ENCODE assay signal across 16 cellular contexts in the genomic region with DNA sequence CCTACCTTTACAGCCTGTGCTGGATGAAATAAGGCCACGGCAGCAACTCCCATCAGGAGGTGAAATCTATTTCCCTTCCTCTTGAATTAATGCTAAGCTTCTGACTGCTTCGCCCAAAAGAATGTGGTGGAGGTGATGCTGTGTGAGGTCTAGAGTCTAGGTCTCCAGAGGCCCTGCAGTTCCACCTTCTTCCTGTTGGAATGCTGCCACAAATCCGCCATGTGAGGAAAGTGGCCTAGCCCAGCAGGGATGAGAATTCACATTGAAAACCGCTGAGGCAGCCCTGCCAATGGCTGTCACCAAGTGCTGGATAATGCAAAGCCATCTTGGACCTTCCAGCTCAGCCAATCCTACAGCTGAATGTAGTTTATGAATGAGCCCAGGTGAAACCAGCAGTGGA. TPM values are rescaled to one million over a fixed set of nuclear protein-coding genes. Genes with fewer than 3 reads are reported as not detected.
DNase-seq lines count a peak whose midpoint lies in the region; ATAC-seq and TF ChIP-seq lines count a peak whose summit lies in the region.
"Had no signal": no experiment of that assay in that cellular context is flagged by ENCODE, and none has a peak within 500 bp of the region (broad histone marks: within the 10 kb centered on the region; RNA-seq: fewer than 3 reads in every experiment).

No MANE protein-coding gene starts in this region.

- no peak overlapping the region for H3K27ac Mint-ChIP-seq in endodermal cell
- H3K27ac Mint-ChIP-seq: activated T-helper 17 cell treated with anti-CD3 and anti-CD28 coated beads, Interleukin-2, amount 50 U/mL, for 72 hours; CD4-positive, alpha-beta memory T cell had no signal

- no peak overlapping the region for H3K4ac ChIP-seq in neuronal stem cell (ENCODE audit: low read length)

- no peak overlapping the region for H2AFZ ChIP-seq in neuronal stem cell (ENCODE audit: low read length)

- H3K18ac ChIP-seq in neuronal stem cell (ENCODE audit: low read length): peak overlapping the region; percentile 19

- peak; percentile 69 for TF ChIP-seq CTCF in endodermal cell (conservative IDR thresholded peaks at IDR 0.05)

- H2BK5ac ChIP-seq in neuronal stem cell (ENCODE audit: low read length): no peak overlapping the region

- no peaks in the 10 kb centered on the region for H3K36me3 ChIP-seq in endodermal cell (ENCODE audit: control insufficient read depth, insufficient read depth, low read length)
- H3K36me3 ChIP-seq in neuronal stem cell (replicated peaks in 1 of 2; ENCODE audit: control insufficient read depth in 2 of 2, insufficient read depth in 2 of 2, low read length in 2 of 2): peaks cover 0 to 6% of the 10 kb centered on the region in 2 donors
- H3K36me3 ChIP-seq: heart right ventricle, lower lobe of right lung, neutrophil had no signal

- no peaks in the 10 kb centered on the region for H3K36me3 Mint-ChIP-seq in endodermal cell (ENCODE audit: low read depth)
- H3K36me3 Mint-ChIP-seq: CD4-positive, alpha-beta memory T cell had no signal

- H3K14ac ChIP-seq in neuronal stem cell (ENCODE audit: low read length): no peak overlapping the region

- H3K4me2 ChIP-seq in neuronal stem cell (ENCODE audit: insufficient read depth, low read length, poor library complexity, severe bottlenecking): no peak overlapping the region

- WGBS in endodermal cell (ENCODE audit: insufficient coverage in 1 of 2, insufficient read length in 1 of 2), 2 experiments: 91% methylated on average over 4 of the region's 4 CpGs; no CpG with 5 or more reads in 1 of the 2 experiments
- no CpG with 5 or more reads among the region's 4 CpGs for WGBS in neuronal stem cell (ENCODE audit: extremely low coverage in 2 of 2, insufficient read length in 2 of 2, insufficient replicate concordance in 1 of 2), 2 donors

- H3K4me1 ChIP-seq in endodermal cell (ENCODE audit: control insufficient read depth, insufficient read depth, low read length): no peaks in the 10 kb centered on the region
- peaks cover 0 to 9% of the 10 kb centered on the region in 2 donors for H3K4me1 ChIP-seq in neuronal stem cell (ENCODE audit: control insufficient read depth in 2 of 2, insufficient read depth in 1 of 2, low read depth in 1 of 2, low read length in 2 of 2)

- no peaks in the 10 kb centered on the region for H3K27me3 Mint-ChIP-seq in endodermal cell (ENCODE audit: insufficient read depth)

- H3K27me3 ChIP-seq in endodermal cell (ENCODE audit: control insufficient read depth, insufficient read depth, low read length, poor library complexity, severe bottlenecking) (no peaks in the 10 kb centered on the region), neuronal stem cell (ENCODE audit: control insufficient read depth in 3 of 3, insufficient read depth in 3 of 3, low read depth in 1 of 3, low read length in 3 of 3) (no peaks in the 10 kb centered on the region)
- H3K27me3 ChIP-seq: heart right ventricle, neutrophil had no signal

- no peaks in the 10 kb centered on the region for H3K79me1 ChIP-seq in neuronal stem cell (ENCODE audit: low read depth, low read length)

- H2BK120ac ChIP-seq in neuronal stem cell (ENCODE audit: low read depth, low read length): no peak overlapping the region

- H3K23ac ChIP-seq in neuronal stem cell (ENCODE audit: low read depth, low read length, poor library complexity): no peak overlapping the region

- H4K91ac ChIP-seq in neuronal stem cell (ENCODE audit: low read depth, low read length, poor library complexity): no peak overlapping the region

- H2BK12ac ChIP-seq in neuronal stem cell (ENCODE audit: low read length): no peak overlapping the region

- H3K9me3 Mint-ChIP-seq in endodermal cell: no peaks in the 10 kb centered on the region
- H3K9me3 Mint-ChIP-seq: activated T-helper 17 cell treated with anti-CD3 and anti-CD28 coated beads, Interleukin-2, amount 50 U/mL, for 72 hours had no signal

- H3K27ac ChIP-seq in endodermal cell (ENCODE audit: low read depth, low read length) (no peak overlapping the region), neuronal stem cell (replicated peaks; ENCODE audit: low read length) (no peak overlapping the region)
- H3K27ac ChIP-seq: lower lobe of right lung, neutrophil had no signal

- no peak overlapping the region for H2BK15ac ChIP-seq in neuronal stem cell (ENCODE audit: low read length)

- H3K4me3 Mint-ChIP-seq in endodermal cell: no peak overlapping the region
- H3K4me3 Mint-ChIP-seq: activated T-helper 17 cell treated with anti-CD3 and anti-CD28 coated beads, Interleukin-2, amount 50 U/mL, for 72 hours; CD4-positive, alpha-beta memory T cell had no signal

- H3K4me3 ChIP-seq in endodermal cell (ENCODE audit: low read length): no peak overlapping the region
- H3K4me3 ChIP-seq in neuronal stem cell (ENCODE audit: low read length in 2 of 2): no peak overlapping the region
- H3K4me3 ChIP-seq: GM12878, heart right ventricle, lower lobe of right lung had no signal

- no peaks in the 10 kb centered on the region for H3K4me1 Mint-ChIP-seq in endodermal cell

- no peak overlapping the region for H3K9ac ChIP-seq in endodermal cell (ENCODE audit: extremely low read depth, low read length, poor library complexity, severe bottlenecking)
- H3K9ac ChIP-seq in neuronal stem cell (ENCODE audit: low read depth, low read length, poor library complexity): no peak overlapping the region

- H3K9me3 ChIP-seq in endodermal cell (ENCODE audit: control insufficient read depth, low read length) (no peaks in the 10 kb centered on the region), neuronal stem cell (replicated peaks in 1 of 2; ENCODE audit: control insufficient read depth in 2 of 2, insufficient read depth in 1 of 2, low read depth in 1 of 2, low read length in 2 of 2) (peaks cover 0 to 11% of the 10 kb centered on the region in 2 donors)
- H3K9me3 ChIP-seq: lower lobe of right lung, neutrophil had no signal

- ATAC-seq in GM18858 (IDR thresholded peaks at IDR 0.05; ENCODE audit: unreplicated experiment) (no peak), GM21825 (IDR thresholded peaks at IDR 0.05; ENCODE audit: unreplicated experiment) (no peak)
- ATAC-seq: activated T-helper 17 cell treated with anti-CD3 and anti-CD28 coated beads, Interleukin-2, amount 50 U/mL, for 72 hours; GM12878; lower lobe of right lung had no signal

- no peak overlapping the region for H2AK5ac ChIP-seq in neuronal stem cell (ENCODE audit: low read depth, low read length)

- peak; percentile 14 for DNase-seq in ELF-1 (ENCODE audit: low read depth, low spot score)
- DNase-seq in HT-29 (ENCODE audit: low spot score): peak; percentile 15
- peak; percentile 78 for DNase-seq in endodermal cell
- DNase-seq in neuronal stem cell (ENCODE audit: low spot score): no peak
- no peak for DNase-seq in retina
- no peak for DNase-seq in OCI-M2 (lab: John Stamatoyannopoulos, UW; ENCODE audit: unreplicated experiment)
- DNase-seq: activated CD4-positive, alpha-beta T cell treated with anti-CD3 and anti-CD28 coated beads for 48 hours; CD4-positive, alpha-beta memory T cell; heart right ventricle; lower lobe of right lung; SW 1271 had no signal

- H4K8ac ChIP-seq in neuronal stem cell (ENCODE audit: low read depth, low read length): no peak overlapping the region

RNA-seq across cellular contexts. Expression of gene RHOBTB1, which starts 28.0 kb away (rescaled TPM):
- 1.3 and 1.4 TPM in 2 replicates for total RNA-seq in HT-29 (2014; rRNA removed; shearing (Covaris generic))
- total RNA-seq in endodermal cell: 1 to 10 TPM; 6.6 to 6.8 TPM
- 16.6 TPM for polyA plus RNA-seq in endodermal cell (2013, experiment 1 of 2)
- 17.3 TPM for polyA plus RNA-seq in endodermal cell (2013, experiment 2 of 2)
- polyA plus RNA-seq in neuronal stem cell (2013, experiment 1 of 2): 16.5 TPM
- 15.5 TPM for polyA plus RNA-seq in neuronal stem cell (2013, experiment 2 of 2)
- total RNA-seq: GM12878 had no signal
- polyA plus RNA-seq: CD4-positive, alpha-beta memory T cell; GM12878 had no signal

Comparison
In these comparisons a context has a peak if more than half of its experiments do, and no peak if none do; other contexts are left out.
1. DNase-seq: peak in ELF-1 (single experiment), HT-29 (single experiment) and endodermal cell (single experiment); none in neuronal stem cell (single experiment), retina (single experiment) and OCI-M2 (single experiment).